In genomic region chr3:5733995-5734394, GRCh38 we compare ENCODE assay signal across 35 cellular contexts.
"Had no signal": no experiment of that assay in that cellular context is flagged by ENCODE, and none has a peak within 500 bp of the region (broad histone marks: within the 10 kb centered on the region; RNA-seq: fewer than 3 reads in every experiment).

No MANE protein-coding gene starts in this region.

- H3K4me3 ChIP-seq: MG63 had no signal

- H3K27me3 ChIP-seq: MG63 had no signal

- DNase-seq: MG63, MM.1S, MV-4-11, NCI-H1048, NCI-H1092, NCI-H1092 treated with DMSO at 0.1 percent for 48 hours, NCI-H1105, NCI-H1105 treated with DMSO at 0.1 percent for 48 hours, NCI-H1417, NCI-H1417 treated with DMSO at 0.1 percent for 48 hours, NCI-H1436, NCI-H1436 treated with DMSO at 0.1 percent for 48 hours, NCI-H146, NCI-H1694, NCI-H1694 treated with DMSO at 0.1 percent for 48 hours, NCI-H187, NCI-H187 treated with DMSO at 0.1 percent for 48 hours, NCI-H1930, NCI-H2029, NCI-H2029 treated with DMSO at 0.1 percent for 48 hours, NCI-H2081, NCI-H2081 treated with DMSO at 0.1 percent for 48 hours, NCI-H2107, NCI-H2171, NCI-H2171 treated with DMSO at 0.1 percent for 48 hours, NCI-H2227 treated with DMSO at 0.1 percent for 48 hours, NCI-H226, NCI-H345, NCI-H446, NCI-H446 treated with DMSO at 0.1 percent for 48 hours, NCI-H510A, NCI-H510A treated with DMSO at 0.1 percent for 48 hours, NCI-H524, NCI-H524 treated with DMSO at 0.1 percent for 48 hours, NCI-H526 had no signal

- H3K36me3 ChIP-seq: MG63 had no signal

- H3K9me3 ChIP-seq: MG63 had no signal
